In the genomic region with DNA sequence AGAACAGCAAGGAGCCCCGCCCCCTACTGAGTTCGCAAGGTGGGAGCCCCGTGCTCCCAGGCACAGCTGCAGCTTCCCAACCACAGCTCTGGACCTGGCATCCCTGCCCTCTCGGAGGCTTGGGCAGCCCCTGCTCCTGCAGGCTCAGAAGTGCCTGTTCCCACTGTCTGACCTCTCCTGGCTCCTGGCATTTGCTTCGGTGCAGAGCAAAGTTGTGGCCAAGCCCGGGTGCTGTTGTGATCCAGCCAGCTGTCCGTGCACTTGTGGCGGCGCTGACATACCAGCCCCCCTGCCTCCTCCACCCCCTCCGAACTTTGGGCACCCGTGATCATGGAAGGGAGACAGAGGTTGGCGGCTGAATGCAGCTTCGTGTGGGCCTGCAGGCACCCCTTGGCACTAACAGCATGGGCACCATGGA, we compare ENCODE assay signal across 16 cellular contexts.
DNase-seq lines count a peak whose midpoint lies in the region; ATAC-seq and TF ChIP-seq lines count a peak whose summit lies in the region.
"Had no signal": no experiment of that assay in that cellular context is flagged by ENCODE, and none has a peak within 500 bp of the region (broad histone marks: within the 10 kb centered on the region; RNA-seq: fewer than 3 reads in every experiment).

No MANE protein-coding gene starts in this region.

- CTCF ChIA-PET in WTC11 (lab: Charles Lee), result no interaction called here

- WGBS in upper lobe of left lung, 2 donors, result 85% methylated on average over 13 of the region's 13 CpGs; no CpG with 5 or more reads in 1 of the 2 donors

- H3K4me1 ChIP-seq in lower lobe of right lung (no peaks in the 10 kb centered on the region), upper lobe of left lung (no peaks in the 10 kb centered on the region), BE2C (no peaks in the 10 kb centered on the region)
- H3K4me1 ChIP-seq: BLaER1 treated with 17β-estradiol and CSF1 and Interleukin-3, amounts not matched to agents 10 nM and 100 nM; HAP-1 had no signal

- no peaks in the 10 kb centered on the region for H3K36me3 Mint-ChIP-seq in WTC11
- H3K36me3 Mint-ChIP-seq: CD4-positive, CD25-positive, alpha-beta regulatory T cell; IgD-negative memory B cell had no signal

- H3K27ac Mint-ChIP-seq in WTC11, result no peak overlapping the region
- H3K27ac Mint-ChIP-seq: CD4-positive, CD25-positive, alpha-beta regulatory T cell; IgD-negative memory B cell had no signal

- no peak for TF ChIP-seq EP300 in upper lobe of left lung (IDR thresholded peaks at IDR 0.05)

- H3K4me3 ChIP-seq in lower lobe of right lung (no peak overlapping the region), upper lobe of left lung (no peak overlapping the region), BE2C (ENCODE audit: low read depth, low read length) (no peak overlapping the region)
- H3K4me3 ChIP-seq: BLaER1 treated with 17β-estradiol and CSF1 and Interleukin-3, amounts not matched to agents 10 nM and 100 nM; GM12878; HAP-1 had no signal

- ATAC-seq in WTC11, result no peak; the same call in 1 of the 2 replicates
- ATAC-seq in lower lobe of right lung, result peak in 1 of 2 donors; percentile 37
- ATAC-seq in upper lobe of left lung (ENCODE audit: low FRiP score in 2 of 2), result peak; percentile 11 to 12
- ATAC-seq in GM18502 (IDR thresholded peaks at IDR 0.05; ENCODE audit: poor library complexity, unreplicated experiment), result no peak
- ATAC-seq: GM12878 had no signal

- no peaks in the 10 kb centered on the region for H3K27me3 Mint-ChIP-seq in WTC11 (ENCODE audit: low read depth)
- H3K27me3 Mint-ChIP-seq: CD4-positive, CD25-positive, alpha-beta regulatory T cell; IgD-negative memory B cell had no signal

- intact Hi-C loops in lower lobe of right lung (cut with DNase I), result no loop called here

- H3K4me1 Mint-ChIP-seq in WTC11, result no peaks in the 10 kb centered on the region
- H3K4me1 Mint-ChIP-seq: CD4-positive, CD25-positive, alpha-beta regulatory T cell; IgD-negative memory B cell had no signal

- H3K9me3 ChIP-seq in lower lobe of right lung, result no peaks in the 10 kb centered on the region
- H3K9me3 ChIP-seq in upper lobe of left lung, result no peaks in the 10 kb centered on the region
- no peaks in the 10 kb centered on the region for H3K9me3 ChIP-seq in BE2C
- H3K9me3 ChIP-seq: BLaER1 treated with 17β-estradiol and CSF1 and Interleukin-3, amounts not matched to agents 10 nM and 100 nM; HAP-1 had no signal

- TF ChIP-seq CTCF in WTC11 (IDR thresholded peaks at IDR 0.05), result no peak
- no peak for TF ChIP-seq CTCF in lower lobe of right lung (IDR thresholded peaks at IDR 0.05)
- TF ChIP-seq CTCF in upper lobe of left lung (IDR thresholded peaks at IDR 0.05), result no peak
- no peak for TF ChIP-seq CTCF in BE2C (IDR thresholded peaks at IDR 0.05; ENCODE audit: low read depth, low read length)

- H3K4me3 Mint-ChIP-seq in WTC11, result no peak overlapping the region
- H3K4me3 Mint-ChIP-seq: CD4-positive, CD25-positive, alpha-beta regulatory T cell; IgD-negative memory B cell had no signal

- no peaks in the 10 kb centered on the region for H3K9me3 Mint-ChIP-seq in WTC11

- POLR2A ChIA-PET in WTC11 (lab: Charles Lee), result no interaction called here

- H3K36me3 ChIP-seq in lower lobe of right lung (no peaks in the 10 kb centered on the region), upper lobe of left lung (no peaks in the 10 kb centered on the region), BE2C (no peaks in the 10 kb centered on the region)
- H3K36me3 ChIP-seq: BLaER1 treated with 17β-estradiol and CSF1 and Interleukin-3, amounts not matched to agents 10 nM and 100 nM; HAP-1 had no signal

- H3K27ac ChIP-seq in lower lobe of right lung (no peak overlapping the region), upper lobe of left lung (no peak overlapping the region)
- H3K27ac ChIP-seq: 22Rv1; BLaER1 treated with 17β-estradiol and CSF1 and Interleukin-3, amounts not matched to agents 10 nM and 100 nM had no signal

- DNase-seq in DMS53 (lab: John Stamatoyannopoulos, UW) (peak; percentile 21), DMS53 treated with DMSO at 0.1 percent for 48 hours (lab: John Stamatoyannopoulos, UW; ENCODE audit: unreplicated experiment) (no peak), WTC11 (ENCODE audit: low spot score) (no peak), lower lobe of right lung (peak; percentile 32), upper lobe of left lung (peak in 1 of 2 donors; percentile 58), BE2C (no peak), OCI-M2 (lab: John Stamatoyannopoulos, UW; ENCODE audit: unreplicated experiment) (no peak)
- DNase-seq: CD4-positive, CD25-positive, alpha-beta regulatory T cell; DMS79; GOT3 had no signal

- H3K27me3 ChIP-seq in lower lobe of right lung (ENCODE audit: low read depth) (no peaks in the 10 kb centered on the region), upper lobe of left lung (no peaks in the 10 kb centered on the region), BE2C (no peaks in the 10 kb centered on the region)
- H3K27me3 ChIP-seq: BLaER1 treated with 17β-estradiol and CSF1 and Interleukin-3, amounts not matched to agents 10 nM and 100 nM had no signal

- TF ChIP-seq POLR2A in upper lobe of left lung (IDR thresholded peaks at IDR 0.05), result no peak

TF ChIP-seq in WTC11, 78 proteins besides CTCF, POLR2A, EP300 and RAD21:
- TF ChIP-seq, protein P1, sequence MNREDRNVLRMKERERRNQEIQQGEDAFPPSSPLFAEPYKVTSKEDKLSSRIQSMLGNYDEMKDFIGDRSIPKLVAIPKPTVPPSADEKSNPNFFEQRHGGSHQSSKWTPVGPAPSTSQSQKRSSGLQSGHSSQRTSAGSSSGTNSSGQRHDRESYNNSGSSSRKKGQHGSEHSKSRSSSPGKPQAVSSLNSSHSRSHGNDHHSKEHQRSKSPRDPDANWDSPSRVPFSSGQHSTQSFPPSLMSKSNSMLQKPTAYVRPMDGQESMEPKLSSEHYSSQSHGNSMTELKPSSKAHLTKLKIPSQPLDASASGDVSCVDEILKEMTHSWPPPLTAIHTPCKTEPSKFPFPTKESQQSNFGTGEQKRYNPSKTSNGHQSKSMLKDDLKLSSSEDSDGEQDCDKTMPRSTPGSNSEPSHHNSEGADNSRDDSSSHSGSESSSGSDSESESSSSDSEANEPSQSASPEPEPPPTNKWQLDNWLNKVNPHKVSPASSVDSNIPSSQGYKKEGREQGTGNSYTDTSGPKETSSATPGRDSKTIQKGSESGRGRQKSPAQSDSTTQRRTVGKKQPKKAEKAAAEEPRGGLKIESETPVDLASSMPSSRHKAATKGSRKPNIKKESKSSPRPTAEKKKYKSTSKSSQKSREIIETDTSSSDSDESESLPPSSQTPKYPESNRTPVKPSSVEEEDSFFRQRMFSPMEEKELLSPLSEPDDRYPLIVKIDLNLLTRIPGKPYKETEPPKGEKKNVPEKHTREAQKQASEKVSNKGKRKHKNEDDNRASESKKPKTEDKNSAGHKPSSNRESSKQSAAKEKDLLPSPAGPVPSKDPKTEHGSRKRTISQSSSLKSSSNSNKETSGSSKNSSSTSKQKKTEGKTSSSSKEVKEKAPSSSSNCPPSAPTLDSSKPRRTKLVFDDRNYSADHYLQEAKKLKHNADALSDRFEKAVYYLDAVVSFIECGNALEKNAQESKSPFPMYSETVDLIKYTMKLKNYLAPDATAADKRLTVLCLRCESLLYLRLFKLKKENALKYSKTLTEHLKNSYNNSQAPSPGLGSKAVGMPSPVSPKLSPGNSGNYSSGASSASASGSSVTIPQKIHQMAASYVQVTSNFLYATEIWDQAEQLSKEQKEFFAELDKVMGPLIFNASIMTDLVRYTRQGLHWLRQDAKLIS (CRISPR knock-in tag; IDR thresholded peaks at IDR 0.05; ENCODE audit: borderline replicate concordance), result no peak
- TF ChIP-seq ZNF423 (CRISPR knock-in tag; IDR thresholded peaks at IDR 0.05) (peak; percentile 17; the same call in 1 of the 2 replicates), ZBTB21 (CRISPR knock-in tag; IDR thresholded peaks at IDR 0.05; ENCODE audit: borderline replicate concordance) (no peak), JAZF1 (CRISPR knock-in tag; IDR thresholded peaks at IDR 0.05) (no peak), SMAD4 (CRISPR knock-in tag; IDR thresholded peaks at IDR 0.05) (no peak)
- TF ChIP-seq, protein P2, sequence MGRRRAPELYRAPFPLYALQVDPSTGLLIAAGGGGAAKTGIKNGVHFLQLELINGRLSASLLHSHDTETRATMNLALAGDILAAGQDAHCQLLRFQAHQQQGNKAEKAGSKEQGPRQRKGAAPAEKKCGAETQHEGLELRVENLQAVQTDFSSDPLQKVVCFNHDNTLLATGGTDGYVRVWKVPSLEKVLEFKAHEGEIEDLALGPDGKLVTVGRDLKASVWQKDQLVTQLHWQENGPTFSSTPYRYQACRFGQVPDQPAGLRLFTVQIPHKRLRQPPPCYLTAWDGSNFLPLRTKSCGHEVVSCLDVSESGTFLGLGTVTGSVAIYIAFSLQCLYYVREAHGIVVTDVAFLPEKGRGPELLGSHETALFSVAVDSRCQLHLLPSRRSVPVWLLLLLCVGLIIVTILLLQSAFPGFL (CRISPR knock-in tag; IDR thresholded peaks at IDR 0.05; ENCODE audit: borderline replicate concordance), result no peak

Comparison
In these comparisons a context has a peak if more than half of its experiments do, and no peak if none do; other contexts are left out.
1. DNase-seq: peak in DMS53 (single experiment) and lower lobe of right lung (single experiment); none in DMS53 treated with DMSO at 0.1 percent for 48 hours (single experiment), WTC11 (single experiment), BE2C (single experiment) and OCI-M2 (single experiment).
2. ATAC-seq: peak in upper lobe of left lung (2 of 2); none in WTC11 (single experiment) and GM18502 (single experiment).